Comparison of ENCODE assay signal across 28 cellular contexts in the genomic region with DNA sequence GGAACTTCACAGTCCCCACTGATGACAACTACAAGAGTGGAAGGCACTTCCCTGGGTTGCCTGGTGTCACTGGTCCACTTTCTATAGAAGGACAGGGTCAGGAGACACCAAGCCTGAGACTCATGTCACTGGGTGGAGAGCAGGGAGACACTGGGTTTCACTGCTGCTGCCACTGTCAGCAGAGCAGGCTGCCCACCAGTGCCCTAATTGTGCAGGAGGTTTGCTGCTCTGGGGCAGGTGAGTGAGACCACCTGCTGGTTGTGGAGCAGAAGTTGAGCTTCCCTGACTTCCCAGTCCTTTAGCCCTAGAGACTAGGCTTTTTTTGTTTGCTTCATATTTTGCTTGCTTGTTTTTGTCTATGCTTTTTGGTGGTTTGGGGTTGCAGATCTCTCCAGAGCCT.
DNase-seq lines count a peak whose midpoint lies in the region; ATAC-seq and TF ChIP-seq lines count a peak whose summit lies in the region.
"Had no signal": no experiment of that assay in that cellular context is flagged by ENCODE, and none has a peak within 500 bp of the region (broad histone marks: within the 10 kb centered on the region; RNA-seq: fewer than 3 reads in every experiment).

No MANE protein-coding gene starts in this region.

- no peaks in the 10 kb centered on the region for H3K36me3 ChIP-seq in heart right ventricle
- H3K36me3 ChIP-seq in esophagus muscularis mucosa, result no peaks in the 10 kb centered on the region
- H3K36me3 ChIP-seq in gastrocnemius medialis, result no peaks in the 10 kb centered on the region
- H3K36me3 ChIP-seq: breast epithelium, colonic mucosa, esophagus squamous epithelium, gastroesophageal sphincter, sigmoid colon, stomach, tibial artery had no signal

- DNase-seq in heart right ventricle, result peak in 1 of 2 donors; percentile 13
- DNase-seq in right cardiac atrium, result no peak
- DNase-seq in NCI-H526 treated with DMSO at 0.1 percent for 48 hours (lab: John Stamatoyannopoulos, UW), result peak; percentile 6
- peak; percentile 55 for DNase-seq in esophagus muscularis mucosa (ENCODE audit: extremely low spot score)
- peak; percentile 3 to 46 for DNase-seq in gastrocnemius medialis
- no peak for DNase-seq in GM10266 (ENCODE audit: extremely low spot score)
- no peak for DNase-seq in Ammon's horn (ENCODE audit: low spot score)
- no peak for DNase-seq in stimulated activated naive CD8-positive, alpha-beta T cell treated with anti-CD3 and anti-CD28 coated beads, Interleukin-15, amount 100 ng/mL, for 72 hours
- DNase-seq: activated naive CD4-positive, alpha-beta T cell treated with anti-CD3 and anti-CD28 coated beads for 36 hours; colonic mucosa; effector memory CD4-positive, alpha-beta T cell; EL; esophagus squamous epithelium; KG1; NCI-H1694; NCI-H69; nephron progenitor cell; PC-3; SHP77 treated with DMSO at 0.1 percent for 48 hours; sigmoid colon; stomach; T-cell; tibial artery had no signal

- H3K27ac ChIP-seq in heart right ventricle, result no peak overlapping the region
- no peak overlapping the region for H3K27ac ChIP-seq in right cardiac atrium (ENCODE audit: low read length)
- no peak overlapping the region for H3K27ac ChIP-seq in esophagus muscularis mucosa (replicated peaks in 1 of 4)
- H3K27ac ChIP-seq in gastrocnemius medialis, result no peak overlapping the region
- H3K27ac ChIP-seq: breast epithelium, colonic mucosa, esophagus squamous epithelium, gastroesophageal sphincter, parathyroid adenoma, sigmoid colon, stomach, tibial artery had no signal

- H3K4me1 ChIP-seq in heart right ventricle, result peaks cover 0 to 13% (median 0%) of the 10 kb centered on the region in 9 donors
- no peaks in the 10 kb centered on the region for H3K4me1 ChIP-seq in right cardiac atrium (ENCODE audit: control insufficient read depth, insufficient read depth, low read length)
- no peaks in the 10 kb centered on the region for H3K4me1 ChIP-seq in esophagus muscularis mucosa
- H3K4me1 ChIP-seq in gastrocnemius medialis, result peaks cover 0 to 2% of the 10 kb centered on the region in 2 donors
- H3K4me1 ChIP-seq: breast epithelium, colonic mucosa, esophagus squamous epithelium, gastroesophageal sphincter, parathyroid adenoma, sigmoid colon, stomach, tibial artery had no signal

- TF ChIP-seq CTCF in heart right ventricle (IDR thresholded peaks at IDR 0.05), result peak in 6 of 9 donors; percentile 15 to 39 (median 24)
- no peak for TF ChIP-seq CTCF in esophagus muscularis mucosa (IDR thresholded peaks at IDR 0.05)
- peak in 4 of 5 experiments; percentile 24 to 45 (median 33) for TF ChIP-seq CTCF in gastrocnemius medialis (IDR thresholded peaks at IDR 0.05 in 4 of 5, conservative IDR thresholded peaks at IDR 0.05 in 1 of 5)
- TF ChIP-seq CTCF in GM10266 (IDR thresholded peaks at IDR 0.05; ENCODE audit: control insufficient read depth, insufficient read depth, low read depth, missing control alignments), result no peak

- TF ChIP-seq POLR2A in esophagus muscularis mucosa (IDR thresholded peaks at IDR 0.05; ENCODE audit: low read depth) (no peak), gastrocnemius medialis (IDR thresholded peaks at IDR 0.05) (no peak)

- H3K4me3 ChIP-seq in heart right ventricle, result no peak overlapping the region
- H3K4me3 ChIP-seq in right cardiac atrium (ENCODE audit: low read length), result no peak overlapping the region
- no peak overlapping the region for H3K4me3 ChIP-seq in esophagus muscularis mucosa
- no peak overlapping the region for H3K4me3 ChIP-seq in gastrocnemius medialis
- H3K4me3 ChIP-seq: breast epithelium, colonic mucosa, esophagus squamous epithelium, gastroesophageal sphincter, lung, sigmoid colon, stomach, tibial artery had no signal

- H3K27me3 ChIP-seq in heart right ventricle (no peaks in the 10 kb centered on the region), right cardiac atrium (ENCODE audit: control insufficient read depth, insufficient read depth) (no peaks in the 10 kb centered on the region), esophagus muscularis mucosa (no peaks in the 10 kb centered on the region), gastrocnemius medialis (no peaks in the 10 kb centered on the region)
- H3K27me3 ChIP-seq: breast epithelium, colonic mucosa, esophagus squamous epithelium, gastroesophageal sphincter, sigmoid colon, stomach had no signal

- no peaks in the 10 kb centered on the region for H3K4me1 Mint-ChIP-seq in stimulated activated naive CD8-positive, alpha-beta T cell treated with anti-CD3 and anti-CD28 coated beads, Interleukin-15, amount 100 ng/mL, for 72 hours
- H3K4me1 Mint-ChIP-seq: CD14-positive monocyte, nephron progenitor cell, T-cell had no signal

- ATAC-seq in heart right ventricle, result peak in 3 of 8 donors; percentile 27 to 68 (median 37)
- no peak for ATAC-seq in right cardiac atrium
- peak in 1 of 2 donors; percentile 81 for ATAC-seq in gastrocnemius medialis
- ATAC-seq in stimulated activated naive CD8-positive, alpha-beta T cell treated with anti-CD3 and anti-CD28 coated beads, Interleukin-15, amount 100 ng/mL, for 72 hours, result no peak
- ATAC-seq: gastroesophageal sphincter, PC-3, T-cell had no signal

- in situ Hi-C loops in gastrocnemius medialis (cut with MboI; ENCODE audit: low sequenced_read_pairs in 4 of 4), result loop anchor here in 1 of 4 donors (25.0 kb wide), 1 partner anchor 830 kb away; no protein-coding TSS in a partner anchor

- TF ChIP-seq EP300 in esophagus muscularis mucosa (IDR thresholded peaks at IDR 0.05), result no peak

- no peaks in the 10 kb centered on the region for H3K9me3 ChIP-seq in heart right ventricle
- H3K9me3 ChIP-seq in right cardiac atrium (ENCODE audit: control insufficient read depth, low read length), result no peaks in the 10 kb centered on the region
- no peaks in the 10 kb centered on the region for H3K9me3 ChIP-seq in esophagus muscularis mucosa
- no peaks in the 10 kb centered on the region for H3K9me3 ChIP-seq in gastrocnemius medialis
- H3K9me3 ChIP-seq: breast epithelium, colonic mucosa, esophagus squamous epithelium, gastroesophageal sphincter, sigmoid colon, stomach, tibial artery had no signal

- no peaks in the 10 kb centered on the region for H3K9me3 Mint-ChIP-seq in stimulated activated naive CD8-positive, alpha-beta T cell treated with anti-CD3 and anti-CD28 coated beads, Interleukin-15, amount 100 ng/mL, for 72 hours
- H3K9me3 Mint-ChIP-seq: activated naive CD4-positive, alpha-beta T cell treated with anti-CD3 and anti-CD28 coated beads for 36 hours; CD14-positive monocyte; nephron progenitor cell; T-cell had no signal

- intact Hi-C loops in heart right ventricle (cut with DNase I) (loop anchor here in 5 of 10 donors (2.0 to 10.0 kb wide), 2 partner anchors 531 to 533 kb away; a partner anchor contains a TSS), right cardiac atrium (cut with DNase I) (no loop called here), esophagus muscularis mucosa (cut with DNase I) (no loop called here), gastrocnemius medialis (cut with DNase I; ENCODE audit: low total_unique reads) (loop anchor here (2.0 to 5.0 kb wide), 3 partner anchors 220 to 587 kb away; a partner anchor contains a TSS)

- H3K4me3 Mint-ChIP-seq in stimulated activated naive CD8-positive, alpha-beta T cell treated with anti-CD3 and anti-CD28 coated beads, Interleukin-15, amount 100 ng/mL, for 72 hours, result no peak overlapping the region
- H3K4me3 Mint-ChIP-seq: activated naive CD4-positive, alpha-beta T cell treated with anti-CD3 and anti-CD28 coated beads for 36 hours; CD14-positive monocyte; nephron progenitor cell; T-cell had no signal

- H3K27me3 Mint-ChIP-seq in stimulated activated naive CD8-positive, alpha-beta T cell treated with anti-CD3 and anti-CD28 coated beads, Interleukin-15, amount 100 ng/mL, for 72 hours, result peaks cover 20% of the 10 kb centered on the region

- peak overlapping the region in 1 of 2 donors; percentile 13 for H3K27ac Mint-ChIP-seq in stimulated activated naive CD8-positive, alpha-beta T cell treated with anti-CD3 and anti-CD28 coated beads, Interleukin-15, amount 100 ng/mL, for 72 hours
- H3K27ac Mint-ChIP-seq: activated naive CD4-positive, alpha-beta T cell treated with anti-CD3 and anti-CD28 coated beads for 36 hours; CD14-positive monocyte; nephron progenitor cell; T-cell had no signal

Comparison
In these comparisons a context has a peak if more than half of its experiments do, and no peak if none do; other contexts are left out.
1. DNase-seq: peak in NCI-H526 treated with DMSO at 0.1 percent for 48 hours (single experiment), esophagus muscularis mucosa (single experiment) and gastrocnemius medialis (2 of 2); none in right cardiac atrium (0 of 3), GM10266 (single experiment), Ammon's horn (single experiment) and stimulated activated naive CD8-positive, alpha-beta T cell treated with anti-CD3 and anti-CD28 coated beads, Interleukin-15, amount 100 ng/mL, for 72 hours (0 of 2).
2. CTCF ChIP-seq: peak in heart right ventricle (6 of 9) and gastrocnemius medialis (4 of 5); none in esophagus muscularis mucosa (0 of 3) and GM10266 (single experiment).